In the genomic region with DNA sequence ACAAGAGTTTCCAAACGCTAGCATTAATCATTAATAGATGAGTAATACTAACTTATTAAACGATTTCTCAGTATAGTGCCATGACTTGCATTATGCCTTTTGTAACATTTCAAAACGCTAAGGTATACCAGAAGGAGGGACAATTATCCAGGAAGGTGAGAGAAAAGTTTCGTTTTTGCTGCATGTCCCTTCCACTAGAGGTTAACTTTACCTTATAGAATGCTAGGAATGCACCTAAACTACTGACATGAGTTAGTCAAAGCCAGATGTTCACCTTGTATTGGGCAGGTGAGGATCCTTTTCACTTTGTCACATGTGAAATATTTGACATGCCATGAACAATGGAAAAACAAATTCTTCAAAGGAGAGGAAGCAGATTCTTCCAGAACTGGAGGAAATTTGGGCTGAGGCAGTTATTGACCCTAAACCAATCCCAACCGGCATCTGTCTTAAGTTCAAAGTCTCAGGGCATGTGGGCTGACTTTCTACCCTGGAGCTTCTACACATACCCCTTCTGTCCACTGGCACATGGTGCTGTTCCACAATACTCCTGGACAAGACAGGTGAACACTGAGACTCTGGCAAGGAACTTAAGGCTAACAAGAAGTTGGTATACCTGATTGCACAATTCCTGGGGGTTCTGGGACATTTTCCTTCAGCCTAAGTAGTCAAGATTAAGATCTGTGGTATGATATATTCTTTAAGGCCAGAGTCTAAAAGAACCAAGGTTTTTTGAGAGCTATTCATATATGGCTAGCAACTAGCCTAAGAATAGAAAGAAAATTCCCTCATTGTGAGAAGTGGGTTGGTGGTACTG, we compare ENCODE assay signal across 1 cellular context.
TF ChIP-seq lines count a peak whose summit lies in the region.

No MANE protein-coding gene starts in this region.

TF ChIP-seq in A549, 52 proteins besides CTCF, POLR2A, EP300 and RAD21 (continued from another document):
- TF ChIP-seq, protein P1, sequence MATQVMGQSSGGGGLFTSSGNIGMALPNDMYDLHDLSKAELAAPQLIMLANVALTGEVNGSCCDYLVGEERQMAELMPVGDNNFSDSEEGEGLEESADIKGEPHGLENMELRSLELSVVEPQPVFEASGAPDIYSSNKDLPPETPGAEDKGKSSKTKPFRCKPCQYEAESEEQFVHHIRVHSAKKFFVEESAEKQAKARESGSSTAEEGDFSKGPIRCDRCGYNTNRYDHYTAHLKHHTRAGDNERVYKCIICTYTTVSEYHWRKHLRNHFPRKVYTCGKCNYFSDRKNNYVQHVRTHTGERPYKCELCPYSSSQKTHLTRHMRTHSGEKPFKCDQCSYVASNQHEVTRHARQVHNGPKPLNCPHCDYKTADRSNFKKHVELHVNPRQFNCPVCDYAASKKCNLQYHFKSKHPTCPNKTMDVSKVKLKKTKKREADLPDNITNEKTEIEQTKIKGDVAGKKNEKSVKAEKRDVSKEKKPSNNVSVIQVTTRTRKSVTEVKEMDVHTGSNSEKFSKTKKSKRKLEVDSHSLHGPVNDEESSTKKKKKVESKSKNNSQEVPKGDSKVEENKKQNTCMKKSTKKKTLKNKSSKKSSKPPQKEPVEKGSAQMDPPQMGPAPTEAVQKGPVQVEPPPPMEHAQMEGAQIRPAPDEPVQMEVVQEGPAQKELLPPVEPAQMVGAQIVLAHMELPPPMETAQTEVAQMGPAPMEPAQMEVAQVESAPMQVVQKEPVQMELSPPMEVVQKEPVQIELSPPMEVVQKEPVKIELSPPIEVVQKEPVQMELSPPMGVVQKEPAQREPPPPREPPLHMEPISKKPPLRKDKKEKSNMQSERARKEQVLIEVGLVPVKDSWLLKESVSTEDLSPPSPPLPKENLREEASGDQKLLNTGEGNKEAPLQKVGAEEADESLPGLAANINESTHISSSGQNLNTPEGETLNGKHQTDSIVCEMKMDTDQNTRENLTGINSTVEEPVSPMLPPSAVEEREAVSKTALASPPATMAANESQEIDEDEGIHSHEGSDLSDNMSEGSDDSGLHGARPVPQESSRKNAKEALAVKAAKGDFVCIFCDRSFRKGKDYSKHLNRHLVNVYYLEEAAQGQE (IDR thresholded peaks at IDR 0.05): no peak
